23 cellular contexts compared by ENCODE assay signal in the genomic region with DNA sequence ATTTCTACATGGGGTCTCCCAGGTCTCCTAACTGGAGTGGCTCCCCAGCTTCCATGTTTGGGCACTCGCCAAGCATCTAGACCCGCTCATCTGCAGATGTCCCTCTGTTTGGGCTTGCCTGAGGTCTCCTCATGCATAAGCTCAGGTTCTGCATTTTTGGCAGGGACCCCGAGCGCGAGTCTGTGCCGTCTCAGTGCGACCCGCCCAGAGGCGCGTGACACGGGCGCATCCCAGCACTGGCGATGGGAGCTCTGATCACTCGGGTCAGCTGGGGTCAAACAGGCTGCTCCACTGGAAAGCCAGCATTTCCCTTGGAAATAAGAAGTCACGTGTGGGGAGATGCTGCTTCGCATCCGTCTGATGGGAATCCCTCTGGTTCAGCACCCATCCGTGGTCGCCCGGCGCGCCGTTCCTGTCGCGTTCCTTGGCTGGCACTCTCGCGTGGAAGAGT. TPM values are rescaled to one million over a fixed set of nuclear protein-coding genes. Genes with fewer than 3 reads are reported as not detected.
DNase-seq lines count a peak whose midpoint lies in the region; ATAC-seq, FAIRE-seq and TF ChIP-seq lines count a peak whose summit lies in the region.
"Had no signal": no experiment of that assay in that cellular context is flagged by ENCODE, and none has a peak within 500 bp of the region (broad histone marks: within the 10 kb centered on the region; RNA-seq: fewer than 3 reads in every experiment).

No MANE protein-coding gene starts in this region.

- no peaks in the 10 kb centered on the region for H4K20me1 ChIP-seq in GM23248 (ENCODE audit: insufficient read depth)

- no peak overlapping the region for H3K9ac ChIP-seq in kidney (ENCODE audit: low read length in 2 of 2)
- H3K9ac ChIP-seq in GM23248: no peak overlapping the region

- TF ChIP-seq CTCF in C4-2B (conservative IDR thresholded peaks at IDR 0.05) (no peak), Panc1 (IDR thresholded peaks at IDR 0.05) (no peak), kidney (IDR thresholded peaks at IDR 0.05; ENCODE audit: borderline replicate concordance, extremely low read depth, insufficient read depth) (no peak), spleen (IDR thresholded peaks at IDR 0.05 in 8 of 11, conservative IDR thresholded peaks at IDR 0.05 in 3 of 11) (no peak)

- ATAC-seq in Panc1: no peak

- H2AFZ ChIP-seq in GM23248: no peak overlapping the region

- no peaks in the 10 kb centered on the region for H3F3A ChIP-seq in GM23248 (ENCODE audit: insufficient read depth)

- H3K27me3 ChIP-seq in Panc1 (ENCODE audit: control insufficient read depth, insufficient read depth, low read length) (no peaks in the 10 kb centered on the region), spleen (replicated peaks in 1 of 7) (no peaks in the 10 kb centered on the region), GM23248 (replicated peaks; ENCODE audit: insufficient read depth) (no peaks in the 10 kb centered on the region)
- H3K27me3 ChIP-seq: MG63, Peyer's patch had no signal

- H3K4me2 ChIP-seq in GM23248 (ENCODE audit: unreplicated experiment): no peak overlapping the region
- H3K4me2 ChIP-seq: A549 had no signal

- H3K4me3 ChIP-seq in Panc1 (ENCODE audit: low read depth in 2 of 2, low read length in 2 of 2) (no peak overlapping the region), kidney (ENCODE audit: low read length in 2 of 2) (no peak overlapping the region), spleen (no peak overlapping the region), GM23248 (no peak overlapping the region)
- H3K4me3 ChIP-seq: A549, MG63, Peyer's patch, SK-N-MC had no signal

- H3K9me3 ChIP-seq in Panc1 (ENCODE audit: control insufficient read depth, insufficient read depth, low read depth, low read length) (no peaks in the 10 kb centered on the region), kidney (ENCODE audit: control insufficient read depth in 1 of 2, low read length in 2 of 2) (no peaks in the 10 kb centered on the region), spleen (no peaks in the 10 kb centered on the region), GM23248 (ENCODE audit: low read depth) (no peaks in the 10 kb centered on the region)
- H3K9me3 ChIP-seq: A549, MG63, Peyer's patch had no signal

- in situ Hi-C loops in Panc1 (cut with HindIII; ENCODE audit: low pct_unique_long_range_greater_than_20kb, low sequenced_read_pairs) (no loop called here), GM23248 (cut with MboI) (no loop called here)

- H3K4me1 ChIP-seq in Panc1 (ENCODE audit: control insufficient read depth, insufficient read depth, low read length) (0 out of 2 replicates have a peak, but pooled peaks cover 5% of the 10 kb centered on the region), kidney (ENCODE audit: control insufficient read depth in 1 of 2, insufficient read depth in 1 of 2, low read depth in 1 of 2, low read length in 2 of 2) (no peaks in the 10 kb centered on the region), spleen (peaks cover 0 to 15% (median 8%) of the 10 kb centered on the region in 6 donors), GM23248 (ENCODE audit: insufficient read depth) (no peaks in the 10 kb centered on the region)
- H3K4me1 ChIP-seq: A549, Peyer's patch had no signal

- 91 to 95% (median 93%) methylated on average over 27 of the region's 27 CpGs for WGBS in spleen, 5 donors
- 91 to 93% methylated on average over 26 to 27 of the region's 27 CpGs for WGBS in GM23248 (ENCODE audit: low coverage in 1 of 2, low lambda C conversion rate in 2 of 2, missing lambda C conversion rate in 2 of 2), 2 experiments

- no peaks in the 10 kb centered on the region for H3K79me2 ChIP-seq in GM23248 (ENCODE audit: insufficient read depth)

- H3K27ac ChIP-seq in C4-2B (0 out of 2 replicates have a peak overlapping the region, but pooled peaks have one; percentile 1), Panc1 (ENCODE audit: low read length) (no peak overlapping the region), kidney (ENCODE audit: low read depth in 2 of 2, low read length in 2 of 2) (no peak overlapping the region), spleen (no peak overlapping the region), GM23248 (no peak overlapping the region)
- H3K27ac ChIP-seq: A549, Peyer's patch, SK-N-MC had no signal

- H3K36me3 ChIP-seq in Panc1 (ENCODE audit: control insufficient read depth, insufficient read depth, low read length): peaks cover 2% of the 10 kb centered on the region
- H3K36me3 ChIP-seq in kidney (ENCODE audit: control insufficient read depth in 1 of 2, insufficient read depth in 2 of 2, low read length in 2 of 2): peaks cover 3 to 12% of the 10 kb centered on the region in 2 donors
- H3K36me3 ChIP-seq in spleen: peaks cover 0 to 41% (median 6%) of the 10 kb centered on the region in 6 donors
- H3K36me3 ChIP-seq in GM23248 (ENCODE audit: low read depth): no peaks in the 10 kb centered on the region

- POLR2A ChIA-PET in Panc1 (lab: Charles Lee): no interaction called here

- DNase-seq in Panc1 (ENCODE audit: low read depth, low spot score): no peak
- peak; percentile 73 for DNase-seq in kidney
- DNase-seq in spleen: peak; percentile 56
- no peak for DNase-seq in DMS53 treated with DMSO at 0.1 percent for 48 hours (lab: John Stamatoyannopoulos, UW; ENCODE audit: unreplicated experiment)
- DNase-seq in GM23248: no peak
- DNase-seq in activated T-cell treated with anti-CD3 and anti-CD28 coated beads, Interleukin-2, amount 50 U/mL, for 48 hours: no peak
- DNase-seq: Calu3, DND-41, MG63, NCI-H1105 treated with DMSO at 0.1 percent for 48 hours, NCI-H146, NCI-H2029 treated with DMSO at 0.1 percent for 48 hours, NCI-H2227 treated with DMSO at 0.1 percent for 48 hours, NCI-H526 treated with DMSO at 0.1 percent for 48 hours, Peyer's patch, SIG-M5, T-cell had no signal

- TSS peak; percentile 38 for BruUV-seq in Panc1 (replicated peaks; lab: Mats Ljungman, UMichigan)

- TF ChIP-seq POLR2A in spleen (IDR thresholded peaks at IDR 0.05): no peak

- H3K9me2 ChIP-seq in GM23248 (ENCODE audit: insufficient read depth): no peaks in the 10 kb centered on the region

- no peak for FAIRE-seq in kidney (lab: Jason Lieb, UNC)
- FAIRE-seq: A549, GM12892, H54, HepG2 had no signal

- intact Hi-C loops in Panc1 (cut with micrococcal nuclease; ENCODE audit: unreplicated experiment): no loop called here
- intact Hi-C loops in kidney (cut with DNase I): loop anchor here (10.0 kb wide), 1 partner anchor 120 kb away; a partner anchor contains a TSS
- intact Hi-C loops in spleen (cut with DNase I; ENCODE audit: low total_unique reads): loop anchor here (2.0 kb wide), 1 partner anchor 122 kb away; no protein-coding TSS in a partner anchor

- CTCF ChIA-PET in Panc1 (lab: Charles Lee): interaction anchor here (1.2 kb wide), 2 partner anchors 49 to 125 kb away, joined by 5 read pairs; no protein-coding TSS in a partner anchor

RNA-seq across cellular contexts. Expression of a gene that starts 56.9 kb away (rescaled TPM):
- total RNA-seq in Panc1 (2021; ENCODE audit: unreplicated experiment) (956 TPM), kidney (43.3 TPM), spleen (10 to 100 TPM; 20.6 to 45.2 (median 22.3) TPM)
- polyA plus RNA-seq in Panc1 (2012; ENCODE audit: insufficient read length): 789 TPM
- polyA plus RNA-seq in kidney (ENCODE audit: insufficient read depth, low read depth, low replicate concordance) (13.6 TPM), spleen (10 to 100 TPM in 1 of 3 donors, 1 to 10 TPM in 2; 9.3 to 14.7 (median 9.3) TPM), GM23248 (2016; fragmentation: Nextera tagmentation; extraction: Ambion mirVana) (12.7 and 16.3 TPM in 2 replicates)
- total RNA-seq in GM23248 (2014; rRNA removed; shearing (Covaris generic)): 33.8 and 38.2 TPM in 2 replicates

RNA-seq across cellular contexts. Expression of a gene that starts 57.7 kb away (rescaled TPM):
- 63.6 TPM for total RNA-seq in Panc1 (2021; ENCODE audit: unreplicated experiment)
- 59.2 TPM for polyA plus RNA-seq in Panc1 (2012; ENCODE audit: insufficient read length)
- 79.4 TPM for total RNA-seq in kidney
- 46.7 TPM for polyA plus RNA-seq in kidney (ENCODE audit: insufficient read depth, low read depth, low replicate concordance)
- 10 to 100 TPM; 28.8 to 59.6 (median 43.6) TPM for total RNA-seq in spleen
- polyA plus RNA-seq in spleen: 100 to 1,000 TPM in 1 of 3 donors, 10 to 100 TPM in 2; 82.4 to 164 (median 83.0) TPM
- 12.3 and 15.3 TPM in 2 replicates for total RNA-seq in GM23248 (2014; rRNA removed; shearing (Covaris generic))
- polyA plus RNA-seq in GM23248 (2016; fragmentation: Nextera tagmentation; extraction: Ambion mirVana): 6.2 and 10.6 TPM in 2 replicates

Comparison
In these comparisons a context has a peak if more than half of its experiments do, and no peak if none do; other contexts are left out.
1. DNase-seq: peak in kidney (single experiment) and spleen (single experiment); none in Panc1 (single experiment), DMS53 treated with DMSO at 0.1 percent for 48 hours (single experiment), GM23248 (single experiment) and activated T-cell treated with anti-CD3 and anti-CD28 coated beads, Interleukin-2, amount 50 U/mL, for 48 hours (0 of 2).
2. RNA of a gene that starts 56.9 kb away (total RNA-seq): 956 TPM in Panc1 (single experiment); 43.3 TPM in kidney (single experiment), 33.8 to 38.2 TPM in GM23248 and 20.6 to 45.2 TPM in spleen; every median in the first group is over 10 times any median in the second.